Comparison of ENCODE assay signal across 33 cellular contexts in the genomic region with DNA sequence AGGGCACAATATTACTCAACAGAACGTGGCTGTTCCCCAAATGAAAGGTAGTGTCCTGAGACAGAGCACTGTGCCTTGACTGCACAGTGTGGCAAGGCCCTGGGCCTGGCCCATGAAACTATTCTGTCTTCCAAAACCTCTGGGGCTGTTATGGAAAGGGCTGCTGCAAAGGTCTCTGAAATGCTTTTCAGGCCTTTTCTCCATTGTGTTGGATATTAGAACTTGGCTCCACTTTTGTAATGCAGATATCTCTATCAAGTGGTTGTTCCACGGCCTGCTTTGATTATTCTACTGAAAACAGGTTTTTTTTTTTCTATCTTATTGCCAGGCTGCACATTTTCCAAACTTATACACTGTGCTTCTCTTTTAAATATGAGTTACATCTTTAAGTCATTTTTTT.
"Had no signal": no experiment of that assay in that cellular context is flagged by ENCODE, and none has a peak within 500 bp of the region (broad histone marks: within the 10 kb centered on the region; RNA-seq: fewer than 3 reads in every experiment).

No MANE protein-coding gene starts in this region.

- H3K4me3 Mint-ChIP-seq: activated B cell treated with CpG ODN at 0.5 μM for 24 hours; activated CD4-positive, alpha-beta memory T cell treated with anti-CD3 and anti-CD28 coated beads for 36 hours; activated naive CD4-positive, alpha-beta T cell treated with anti-CD3 and anti-CD28 coated beads for 36 hours; activated T-cell treated with anti-CD3 and anti-CD28 coated beads, Interleukin-2, amount 50 U/mL, for 4 hours; activated T-helper 1 cell treated with anti-CD3 and anti-CD28 coated beads, Interleukin-12 subunit alpha, Interleukin-12 subunit beta, Interleukin-2, Interleukin-4 antibody, amounts not matched to agents 30 ng/mL and 10 ng/mL and 1 ng/mL, durations not matched to agents 14 hours and 24 hours and 36 hours; T-helper 1 cell treated with Interleukin-12 subunit alpha and Interleukin-12 subunit beta and Interleukin-4 antibody, amounts not matched to agents 30 μg/mL and 1 μg/mL, for 36 hours; T-helper 2 cell treated with Interferon-gamma antibody and Interleukin-4, amounts not matched to agents 5 μg/mL and 100 μg/mL, for 36 hours had no signal

- H3K4me1 Mint-ChIP-seq: activated B cell treated with CpG ODN at 0.5 μM for 24 hours had no signal

- H3K27ac ChIP-seq: adrenal gland, body of pancreas, breast epithelium, SJSA1 had no signal

- H3K36me3 Mint-ChIP-seq: activated CD4-positive, alpha-beta memory T cell treated with anti-CD3 and anti-CD28 coated beads for 36 hours had no signal

- H3K4me3 ChIP-seq: adrenal gland, body of pancreas, breast epithelium, SJSA1 had no signal

- DNase-seq: activated B cell treated with CpG ODN at 0.5 μM for 24 hours; activated CD4-positive, alpha-beta memory T cell treated with anti-CD3 and anti-CD28 coated beads for 36 hours; activated CD4-positive, alpha-beta T cell treated with anti-CD3 and anti-CD28 coated beads for 4 hours; activated CD4-positive, alpha-beta T cell treated with anti-CD3 and anti-CD28 coated beads, Interleukin-2, amount 50 U/mL, for 1 hour; activated CD4-positive, CD25-positive, alpha-beta regulatory T cell treated with anti-CD3 and anti-CD28 coated beads, Interleukin-2, amount 50 U/mL, for 72 hours; activated CD8-positive, alpha-beta memory T cell treated with anti-CD3 and anti-CD28 coated beads, Interleukin-2, amount 50 U/mL, for 4 hours; activated gamma-delta T cell treated with Interleukin-2 at 50 U/mL for 16 hours; activated naive CD4-positive, alpha-beta T cell treated with anti-CD3 and anti-CD28 coated beads for 36 hours; activated T-cell treated with anti-CD3 and anti-CD28 coated beads for 4 hours; activated T-cell treated with anti-CD3 and anti-CD28 coated beads, Interleukin-2, amount 50 U/mL, for 4 hours; adrenal gland; body of pancreas; cerebellar nuclear complex; Karpas-422; NCI-H1105 treated with DMSO at 0.1 percent for 48 hours; NCI-H1436; NCI-H1694; NCI-H1930; NCI-H2081 treated with DMSO at 0.1 percent for 48 hours; NCI-H226; NCI-H524 treated with DMSO at 0.1 percent for 48 hours; NK-92 treated with Interleukin-12 subunit alpha and Interleukin-12 subunit beta, amount 100 ng/mL, for 24 hours; OCI-M1; RPMI8226; SHP77 treated with DMSO at 0.1 percent for 48 hours; SK-N-SH had no signal

- H3K36me3 ChIP-seq: adrenal gland, breast epithelium, SJSA1 had no signal

- ATAC-seq: activated naive CD4-positive, alpha-beta T cell treated with anti-CD3 and anti-CD28 coated beads, Interleukin-2, amount 50 U/mL, for 72 hours; activated T-cell treated with anti-CD3 and anti-CD28 coated beads, Interleukin-2, amount 50 U/mL, for 4 hours; body of pancreas; Panc1 had no signal

- H3K9ac ChIP-seq: SK-N-SH had no signal

- H3K9me3 ChIP-seq: adrenal gland, body of pancreas, SJSA1, SK-N-SH had no signal

- H3K27me3 ChIP-seq: adrenal gland, body of pancreas, breast epithelium, SJSA1 had no signal

- H3K27ac Mint-ChIP-seq: activated B cell treated with CpG ODN at 0.5 μM for 24 hours; activated CD4-positive, alpha-beta memory T cell treated with anti-CD3 and anti-CD28 coated beads for 36 hours; activated naive CD4-positive, alpha-beta T cell treated with anti-CD3 and anti-CD28 coated beads for 36 hours; activated naive CD4-positive, alpha-beta T cell treated with anti-CD3 and anti-CD28 coated beads, Interleukin-2, amount 50 U/mL, for 72 hours; activated T-helper 1 cell treated with anti-CD3 and anti-CD28 coated beads, Interleukin-12 subunit alpha, Interleukin-12 subunit beta, Interleukin-2, Interleukin-4 antibody, amounts not matched to agents 30 ng/mL and 10 ng/mL and 1 ng/mL, durations not matched to agents 14 hours and 24 hours and 36 hours; T-helper 1 cell treated with Interleukin-12 subunit alpha and Interleukin-12 subunit beta and Interleukin-4 antibody, amounts not matched to agents 30 μg/mL and 1 μg/mL, for 36 hours; T-helper 2 cell treated with Interferon-gamma antibody and Interleukin-4, amounts not matched to agents 5 μg/mL and 100 μg/mL, for 36 hours had no signal

- H3K4me1 ChIP-seq: adrenal gland, body of pancreas, breast epithelium, SJSA1 had no signal

- H3K27me3 Mint-ChIP-seq: activated B cell treated with CpG ODN at 0.5 μM for 24 hours; activated CD4-positive, alpha-beta memory T cell treated with anti-CD3 and anti-CD28 coated beads for 36 hours had no signal
